In the genomic region with DNA sequence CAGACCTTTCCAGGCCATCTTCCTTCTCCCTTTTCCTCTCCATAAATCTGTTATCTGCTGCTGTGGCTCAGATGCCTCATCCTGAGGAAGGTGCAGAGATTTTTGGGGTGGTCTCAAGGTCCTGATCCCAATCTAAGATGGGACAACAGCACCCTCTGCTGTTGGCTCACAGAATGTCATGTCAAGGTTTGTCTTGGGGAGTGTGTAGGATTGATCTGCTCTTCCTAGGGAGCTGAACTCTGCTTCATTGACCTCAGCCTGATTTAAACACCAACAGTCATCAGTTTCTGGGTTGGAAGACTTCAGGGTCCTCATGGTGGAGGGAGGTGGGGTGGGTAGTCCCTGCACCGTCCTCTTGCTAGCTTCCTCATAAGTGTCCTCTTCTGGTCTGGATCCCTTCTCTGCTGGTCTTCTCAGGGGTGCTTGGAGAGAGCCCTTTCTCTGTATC, we compare ENCODE assay signal across 9 cellular contexts.
A peak's percentile ranks its signal among the peaks of the same experiment; 100 is the strongest.
DNase-seq lines count a peak whose midpoint lies in the region; ATAC-seq and FAIRE-seq lines count a peak whose summit lies in the region.
"Had no signal": no experiment of that assay in that cellular context is flagged by ENCODE, and none has a peak within 500 bp of the region (broad histone marks: within the 10 kb centered on the region; RNA-seq: fewer than 3 reads in every experiment).

No MANE protein-coding gene starts in this region.

- H3K27ac Mint-ChIP-seq in T-helper 17 cell, result peak overlapping the region; percentile 90

- peaks cover 0 to 3% of the 10 kb centered on the region in 2 donors for H3K36me3 ChIP-seq in small intestine (ENCODE audit: control insufficient read depth in 2 of 2, insufficient read depth in 2 of 2, low read length in 2 of 2)

- H3K4me1 Mint-ChIP-seq in T-helper 17 cell, result peaks cover 14% of the 10 kb centered on the region

- no peaks in the 10 kb centered on the region for H3K27me3 Mint-ChIP-seq in T-helper 17 cell

- peaks cover 10% of the 10 kb centered on the region for H3K36me3 Mint-ChIP-seq in T-helper 17 cell (ENCODE audit: low read depth)

- no peaks in the 10 kb centered on the region for H3K27me3 ChIP-seq in small intestine (ENCODE audit: control insufficient read depth in 2 of 2, insufficient read depth in 2 of 2, low read length in 2 of 2)

- H3K9me3 ChIP-seq in T-helper 17 cell (ENCODE audit: control insufficient read depth, low read length, poor library complexity, severe bottlenecking) (no peaks in the 10 kb centered on the region), small intestine (ENCODE audit: control insufficient read depth, low read depth) (no peaks in the 10 kb centered on the region)

- WGBS in small intestine, 3 donors, result 82 to 96% (median 94%) methylated on average over 1 of the region's 1 CpG

- no peak overlapping the region for H3K4me3 Mint-ChIP-seq in T-helper 17 cell

- no peaks in the 10 kb centered on the region for H3K4me1 ChIP-seq in small intestine (ENCODE audit: control insufficient read depth in 2 of 2, insufficient read depth in 1 of 2, low read depth in 1 of 2, low read length in 1 of 2)

- DNase-seq in DMS114 treated with DMSO at 0.1 percent for 48 hours (lab: John Stamatoyannopoulos, UW; ENCODE audit: unreplicated experiment), result peak; percentile 19
- peak; percentile 71 for DNase-seq in Jurkat, Clone E6-1 (ENCODE audit: low read depth, low spot score)
- peak; percentile 27 to 53 (median 29) for DNase-seq in T-helper 17 cell
- DNase-seq in anterior cingulate cortex (lab: John Stamatoyannopoulos, UW), result peak in 44 of 58 donors; percentile 3 to 73 (median 34)
- peak; percentile 15 to 65 for DNase-seq in hippocampal formation (lab: John Stamatoyannopoulos, UW)
- peak; percentile 61 for DNase-seq in small intestine

- H3K4me3 ChIP-seq in Jurkat, Clone E6-1 (ENCODE audit: low read length), result no peak overlapping the region
- H3K4me3 ChIP-seq in small intestine (ENCODE audit: low read depth in 1 of 2, low read length in 2 of 2), result no peak overlapping the region

- no peak overlapping the region for H3K27ac ChIP-seq in small intestine (ENCODE audit: low read depth in 1 of 2, low read length in 1 of 2)

- peak; percentile 73 for ATAC-seq in T-helper 17 cell
- no peak for ATAC-seq in GM21737 (IDR thresholded peaks at IDR 0.05; ENCODE audit: unreplicated experiment)
- ATAC-seq in HG02852 (IDR thresholded peaks at IDR 0.05; ENCODE audit: unreplicated experiment), result no peak

- no peak for FAIRE-seq in small intestine (lab: Jason Lieb, UNC)
- FAIRE-seq: colon had no signal

Comparison
In these comparisons a context has a peak if more than half of its experiments do, and no peak if none do; other contexts are left out.
1. DNase-seq: peak in every context shown above with its lines; median percentile 71 in Jurkat, Clone E6-1; 61 in small intestine; 40 in hippocampal formation; 34 in anterior cingulate cortex; 29 in T-helper 17 cell; 19 in DMS114 treated with DMSO at 0.1 percent for 48 hours.